ENCODE assay signal across 8 cellular contexts in genomic region chr14:90758028-90758889, GRCh38. TPM values are rescaled to one million over a fixed set of nuclear protein-coding genes. Genes with fewer than 3 reads are reported as not detected.
DNase-seq lines count a peak whose midpoint lies in the region; ATAC-seq and TF ChIP-seq lines count a peak whose summit lies in the region.

No MANE protein-coding gene starts in this region.

- peaks cover 15% of the 10 kb centered on the region for H3K4me1 ChIP-seq in OCI-LY1 (ENCODE audit: insufficient read depth, low read length, severe bottlenecking)

- peak overlapping the region; percentile 77 for H3K4me2 ChIP-seq in OCI-LY1 (ENCODE audit: low read length)

- TF ChIP-seq CTCF in OCI-LY1 (IDR thresholded peaks at IDR 0.05; ENCODE audit: low read length) = peak; percentile 68

- no peaks in the 10 kb centered on the region for H3K79me2 ChIP-seq in OCI-LY1 (ENCODE audit: insufficient read depth, low read length)

- peaks cover 5% of the 10 kb centered on the region for H3K9me3 ChIP-seq in OCI-LY1 (ENCODE audit: low read length)

- H2AFZ ChIP-seq in OCI-LY1 (ENCODE audit: low read length) = peak overlapping the region; percentile 100

- H3K9ac ChIP-seq in OCI-LY1 (ENCODE audit: low read length) = peak overlapping the region; percentile 61

- ATAC-seq in GM21526 (IDR thresholded peaks at IDR 0.05; ENCODE audit: low FRiP score, unreplicated experiment) = peak; percentile 84
- peak; percentile 93 for ATAC-seq in esophagus mucosa

- peak overlapping the region; percentile 52 for H3K4me3 ChIP-seq in OCI-LY1 (ENCODE audit: low read depth, low read length, poor library complexity, severe bottlenecking)

- H3K27ac ChIP-seq in OCI-LY1 (ENCODE audit: low read depth, low read length, poor library complexity, severe bottlenecking) = no peak overlapping the region

- H3K9me2 ChIP-seq in OCI-LY1 (ENCODE audit: low read depth, low read length) = no peaks in the 10 kb centered on the region

- DNase-seq in DMS153 (lab: John Stamatoyannopoulos, UW) (peak; percentile 74), HuH-7.5 (ENCODE audit: low spot score) (peak; percentile 83), myocyte (ENCODE audit: low read depth) (peak; percentile 90)
- peak; percentile 98 for DNase-seq in activated T-cell treated with anti-CD3 and anti-CD28 coated beads, Interleukin-2, amount 50 U/mL, for 1 hour
- peak; percentile 82 to 92 for DNase-seq in stimulated activated CD8-positive, alpha-beta memory T cell treated with anti-CD3 and anti-CD28 coated beads, Interleukin-7, amount 100 ng/mL, for 4 hours (ENCODE audit: low read depth in 2 of 2)

- no peaks in the 10 kb centered on the region; the same call in 1 of the 2 replicates for H3K27me3 ChIP-seq in OCI-LY1 (ENCODE audit: insufficient read depth, low read length)

- H3F3A ChIP-seq in OCI-LY1 (ENCODE audit: insufficient read depth, low read length) = no peaks in the 10 kb centered on the region

- no peaks in the 10 kb centered on the region; the same call in 1 of the 2 replicates for H3K36me3 ChIP-seq in OCI-LY1 (ENCODE audit: insufficient read depth, low read length)

- no peaks in the 10 kb centered on the region for H4K20me1 ChIP-seq in OCI-LY1 (ENCODE audit: insufficient read depth, low read length)

RNA-seq across cellular contexts. Expression of gene TTC7B, which starts 58.0 kb away (rescaled TPM):
- total RNA-seq in esophagus mucosa = 9.9 TPM
- 40.6 and 42.1 TPM in 2 replicates for total RNA-seq in myocyte
- 32.9 TPM for polyA plus RNA-seq in myocyte (2012)
